1 cellular context compared by ENCODE assay signal in genomic region chr11:102435688-102436087, GRCh38.
TF ChIP-seq lines count a peak whose summit lies in the region.

No MANE protein-coding gene starts in this region.

TF ChIP-seq in WTC11, 78 proteins besides CTCF, POLR2A, EP300 and RAD21 (continued from another document):
- no peak for TF ChIP-seq ZNF425 (CRISPR knock-in tag; conservative IDR thresholded peaks at IDR 0.05)
- no peak for TF ChIP-seq GRHL2 (CRISPR knock-in tag; IDR thresholded peaks at IDR 0.05; ENCODE audit: insufficient replicate concordance, severe bottlenecking)
- TF ChIP-seq ETV6 (CRISPR knock-in tag; IDR thresholded peaks at IDR 0.05) = no peak
- no peak for TF ChIP-seq GTF2I (CRISPR knock-in tag; conservative IDR thresholded peaks at IDR 0.05)
- no peak for TF ChIP-seq ZNF532 (CRISPR knock-in tag; IDR thresholded peaks at IDR 0.05; ENCODE audit: borderline replicate concordance)
